18 cellular contexts compared by ENCODE assay signal in the genomic region with DNA sequence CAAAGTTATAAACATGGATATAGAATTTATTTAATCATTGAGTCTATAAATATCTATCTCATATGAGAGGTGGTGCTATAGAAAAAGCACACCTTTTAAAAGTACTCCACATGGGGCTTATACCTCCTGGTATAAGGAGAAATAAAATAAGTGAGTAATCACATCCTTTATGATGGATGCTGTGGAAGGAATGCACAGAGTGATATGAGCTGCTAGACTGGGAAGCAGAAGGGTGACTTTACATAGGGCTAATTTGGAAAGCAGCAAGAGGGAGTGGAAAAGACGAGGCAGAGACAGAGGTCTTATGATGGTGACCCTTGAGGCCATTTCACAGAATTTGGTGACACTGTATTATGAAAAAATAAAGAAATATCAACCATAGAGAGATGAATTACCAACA. TPM values are rescaled to one million over a fixed set of nuclear protein-coding genes. Genes with fewer than 3 reads are reported as not detected.
DNase-seq lines count a peak whose midpoint lies in the region; ATAC-seq, FAIRE-seq and TF ChIP-seq lines count a peak whose summit lies in the region.
"Had no signal": no experiment of that assay in that cellular context is flagged by ENCODE, and none has a peak within 500 bp of the region (broad histone marks: within the 10 kb centered on the region; RNA-seq: fewer than 3 reads in every experiment).

No MANE protein-coding gene starts in this region.

- no peak overlapping the region for H3K4me3 ChIP-seq in A549
- no peak overlapping the region for H3K4me3 ChIP-seq in fibroblast of the aortic adventitia (ENCODE audit: low read depth, low read length)
- no peak overlapping the region for H3K4me3 ChIP-seq in mesendoderm (ENCODE audit: low read length)
- H3K4me3 ChIP-seq in tibial artery, result no peak overlapping the region
- H3K4me3 ChIP-seq: BLaER1 had no signal

- no peak for TF ChIP-seq CTCF in A549 (IDR thresholded peaks at IDR 0.05)
- no peak for TF ChIP-seq CTCF in fibroblast of the aortic adventitia (IDR thresholded peaks at IDR 0.05; ENCODE audit: insufficient read depth, low read length)
- TF ChIP-seq CTCF in tibial artery (IDR thresholded peaks at IDR 0.05), result no peak

- no peak for TF ChIP-seq RAD21 in A549 (conservative IDR thresholded peaks at IDR 0.05 in 1 of 2, IDR thresholded peaks at IDR 0.05 in 1 of 2)

- no peak overlapping the region for H3K23ac ChIP-seq in mesendoderm (ENCODE audit: low read length)

- intact Hi-C loops in tibial artery (cut with DNase I; ENCODE audit: low total_unique reads), result no loop called here

- H3K4me1 ChIP-seq in A549 (peaks cover 30% of the 10 kb centered on the region), mesendoderm (ENCODE audit: control insufficient read depth, low read depth, low read length) (no peaks in the 10 kb centered on the region), tibial artery (peaks cover 0 to 24% (median 0%) of the 10 kb centered on the region in 4 donors)

- no peak overlapping the region for H4K5ac ChIP-seq in mesendoderm (ENCODE audit: low read length)

- 0 out of 6 replicates have a peak, but pooled peaks of 1 of the 2 experiments have one; percentile 14 for ATAC-seq in A549
- ATAC-seq: CD8-positive, alpha-beta T cell; Right ventricle myocardium inferior had no signal

- H3K27me3 ChIP-seq in mesendoderm (ENCODE audit: insufficient read depth, low read length, poor library complexity), result no peaks in the 10 kb centered on the region
- H3K27me3 ChIP-seq in tibial artery, result no peaks in the 10 kb centered on the region
- H3K27me3 ChIP-seq: BLaER1 had no signal

- FAIRE-seq in A549 (lab: Jason Lieb, UNC), result no peak
- peak; percentile 17 for FAIRE-seq in GM12892 (lab: Jason Lieb, UNC)
- no peak for FAIRE-seq in RCC 7860 (lab: Jason Lieb, UNC)
- FAIRE-seq: H1 had no signal

- no peaks in the 10 kb centered on the region for H3K36me3 ChIP-seq in mesendoderm (ENCODE audit: control insufficient read depth, insufficient read depth, low read length)
- no peaks in the 10 kb centered on the region for H3K36me3 ChIP-seq in tibial artery
- H3K36me3 ChIP-seq: BLaER1 had no signal

- H2BK120ac ChIP-seq in mesendoderm (ENCODE audit: low read depth, low read length), result no peak overlapping the region

- H4K8ac ChIP-seq in mesendoderm (ENCODE audit: low read depth, low read length), result no peak overlapping the region

- H3K18ac ChIP-seq in mesendoderm (ENCODE audit: low read length), result no peak overlapping the region

- no peak overlapping the region for H2AK5ac ChIP-seq in mesendoderm (ENCODE audit: low read length)

- no peak overlapping the region for H3K9ac ChIP-seq in mesendoderm (ENCODE audit: low read length)
- H3K9ac ChIP-seq: BLaER1 had no signal

- H3K27ac ChIP-seq in A549 (peak overlapping the region in 1 of 2 experiments; percentile 50; a peak in 1 of 6 replicates), mesendoderm (ENCODE audit: low read depth, low read length) (no peak overlapping the region), tibial artery (no peak overlapping the region)
- H3K27ac ChIP-seq: BLaER1 had no signal

- POLR2A ChIA-PET in A549 (lab: Yijun Ruan, JAX), result no interaction called here

- no peaks in the 10 kb centered on the region for H3K79me1 ChIP-seq in mesendoderm (ENCODE audit: low read length)

- no peak overlapping the region for H2BK15ac ChIP-seq in mesendoderm (replicated peaks; ENCODE audit: low read depth)

- no peak for TF ChIP-seq POLR2A in A549 (IDR thresholded peaks at IDR 0.05; ENCODE audit: low read length)
- TF ChIP-seq POLR2A in GM12892 (IDR thresholded peaks at IDR 0.05; ENCODE audit: low read depth, low read length), result no peak

- H3K4me2 ChIP-seq in A549 (peak overlapping the region; percentile 57), mesendoderm (ENCODE audit: low read length) (no peak overlapping the region)
- H3K4me2 ChIP-seq: BLaER1 had no signal

- TF ChIP-seq EP300 in A549 (IDR thresholded peaks at IDR 0.05), result no peak

- no peak overlapping the region for H2BK5ac ChIP-seq in mesendoderm (ENCODE audit: low read length)

- WGBS in A549 (ENCODE audit: missing lambda C conversion rate), result 81% methylated on average over 1 of the region's 1 CpG
- no CpG with 5 or more reads among the region's 1 CpG for WGBS in mesendoderm (ENCODE audit: extremely low coverage, insufficient coverage, low lambda C conversion rate)

- no peak overlapping the region for H3K4ac ChIP-seq in mesendoderm (ENCODE audit: low read depth, low read length)

- no peaks in the 10 kb centered on the region for H3K9me3 ChIP-seq in A549
- no peaks in the 10 kb centered on the region for H3K9me3 ChIP-seq in tibial artery

- no peaks in the 10 kb centered on the region for H3K79me2 ChIP-seq in mesendoderm (ENCODE audit: control insufficient read depth, insufficient read depth, low read length)

- CTCF ChIA-PET in A549 (lab: Yijun Ruan, JAX), result interaction anchor here (0.6 to 1.3 kb wide), 2 partner anchors 12 to 36 kb away, joined by 3 to 4 read pairs; no protein-coding TSS in a partner anchor

- no peak overlapping the region for H3K56ac ChIP-seq in mesendoderm (ENCODE audit: low read length)

- DNase-seq in A549 (ENCODE audit: low read depth in 1 of 2, low spot score in 1 of 2) (no peak), GM12892 (ENCODE audit: insufficient read length) (no peak), RCC 7860 (ENCODE audit: low spot score) (peak; percentile 14), fibroblast of the aortic adventitia (ENCODE audit: low read depth) (peak; percentile 36), mesendoderm (no peak), tibial artery (no peak), dermis blood vessel endothelial cell (no peak)
- no peak for DNase-seq in stimulated activated CD4-positive, alpha-beta T cell treated with anti-CD3 and anti-CD28 coated beads, Interleukin-15, amount 100 ng/mL, for 24 hours
- DNase-seq: 8988T; CD8-positive, alpha-beta T cell; DND-41; NCI-H1417 treated with DMSO at 0.1 percent for 48 hours; NCI-H2029; NCI-H2171; NCI-H748 treated with DMSO at 0.1 percent for 48 hours had no signal

TF ChIP-seq in A549, 52 proteins besides CTCF, POLR2A, EP300 and RAD21 (continues in another document):
- TF ChIP-seq HES2 (IDR thresholded peaks at IDR 0.05) (no peak), ZC3H11A (IDR thresholded peaks at IDR 0.05) (no peak), MAZ (IDR thresholded peaks at IDR 0.05; ENCODE audit: borderline replicate concordance, low read depth, low read length) (no peak), PHF8 (IDR thresholded peaks at IDR 0.05; ENCODE audit: borderline replicate concordance, low read depth) (no peak), FOSB (CRISPR knock-in tag; IDR thresholded peaks at IDR 0.05) (no peak), SMC3 (IDR thresholded peaks at IDR 0.05) (no peak), NFE2L2 (conservative IDR thresholded peaks at IDR 0.05; ENCODE audit: low read length) (no peak), HOXA7 (CRISPR knock-in tag; IDR thresholded peaks at IDR 0.05) (no peak)
- TF ChIP-seq, protein P1, sequence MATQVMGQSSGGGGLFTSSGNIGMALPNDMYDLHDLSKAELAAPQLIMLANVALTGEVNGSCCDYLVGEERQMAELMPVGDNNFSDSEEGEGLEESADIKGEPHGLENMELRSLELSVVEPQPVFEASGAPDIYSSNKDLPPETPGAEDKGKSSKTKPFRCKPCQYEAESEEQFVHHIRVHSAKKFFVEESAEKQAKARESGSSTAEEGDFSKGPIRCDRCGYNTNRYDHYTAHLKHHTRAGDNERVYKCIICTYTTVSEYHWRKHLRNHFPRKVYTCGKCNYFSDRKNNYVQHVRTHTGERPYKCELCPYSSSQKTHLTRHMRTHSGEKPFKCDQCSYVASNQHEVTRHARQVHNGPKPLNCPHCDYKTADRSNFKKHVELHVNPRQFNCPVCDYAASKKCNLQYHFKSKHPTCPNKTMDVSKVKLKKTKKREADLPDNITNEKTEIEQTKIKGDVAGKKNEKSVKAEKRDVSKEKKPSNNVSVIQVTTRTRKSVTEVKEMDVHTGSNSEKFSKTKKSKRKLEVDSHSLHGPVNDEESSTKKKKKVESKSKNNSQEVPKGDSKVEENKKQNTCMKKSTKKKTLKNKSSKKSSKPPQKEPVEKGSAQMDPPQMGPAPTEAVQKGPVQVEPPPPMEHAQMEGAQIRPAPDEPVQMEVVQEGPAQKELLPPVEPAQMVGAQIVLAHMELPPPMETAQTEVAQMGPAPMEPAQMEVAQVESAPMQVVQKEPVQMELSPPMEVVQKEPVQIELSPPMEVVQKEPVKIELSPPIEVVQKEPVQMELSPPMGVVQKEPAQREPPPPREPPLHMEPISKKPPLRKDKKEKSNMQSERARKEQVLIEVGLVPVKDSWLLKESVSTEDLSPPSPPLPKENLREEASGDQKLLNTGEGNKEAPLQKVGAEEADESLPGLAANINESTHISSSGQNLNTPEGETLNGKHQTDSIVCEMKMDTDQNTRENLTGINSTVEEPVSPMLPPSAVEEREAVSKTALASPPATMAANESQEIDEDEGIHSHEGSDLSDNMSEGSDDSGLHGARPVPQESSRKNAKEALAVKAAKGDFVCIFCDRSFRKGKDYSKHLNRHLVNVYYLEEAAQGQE (IDR thresholded peaks at IDR 0.05), result no peak
- TF ChIP-seq, protein P2, sequence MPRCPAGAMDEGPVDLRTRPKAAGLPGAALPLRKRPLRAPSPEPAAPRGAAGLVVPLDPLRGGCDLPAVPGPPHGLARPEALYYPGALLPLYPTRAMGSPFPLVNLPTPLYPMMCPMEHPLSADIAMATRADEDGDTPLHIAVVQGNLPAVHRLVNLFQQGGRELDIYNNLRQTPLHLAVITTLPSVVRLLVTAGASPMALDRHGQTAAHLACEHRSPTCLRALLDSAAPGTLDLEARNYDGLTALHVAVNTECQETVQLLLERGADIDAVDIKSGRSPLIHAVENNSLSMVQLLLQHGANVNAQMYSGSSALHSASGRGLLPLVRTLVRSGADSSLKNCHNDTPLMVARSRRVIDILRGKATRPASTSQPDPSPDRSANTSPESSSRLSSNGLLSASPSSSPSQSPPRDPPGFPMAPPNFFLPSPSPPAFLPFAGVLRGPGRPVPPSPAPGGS (IDR thresholded peaks at IDR 0.05), result no peak

RNA-seq across cellular contexts. Expression of gene AHR, which starts 59.4 kb away (rescaled TPM):
- polyA plus RNA-seq in A549 (2011; rRNA removed), result 14.3 and 50.1 TPM in 2 replicates
- 1.9 and 2.4 TPM in 2 replicates for polyA plus RNA-seq in A549 (2012; cell fraction: cytosol; rRNA removed)
- 4.5 and 7.6 TPM in 2 replicates for polyA plus RNA-seq in A549 (2012; cell fraction: nucleus; rRNA removed)
- 7.8 to 11.4 TPM (median 9.1 TPM) in 3 replicates for polyA plus RNA-seq in A549 (2017; fragmentation: RNase III; extraction: RNeasy Plus Mini Kit Qiagen cat#74134 plus additional on column Dnase treatment)
- 14.6 and 15.9 TPM in 2 replicates for polyA minus RNA-seq in A549 (2011; rRNA and poly(A)+ RNA removed)
- polyA plus RNA-seq in GM12892 (2012; ENCODE audit: missing spikeins), result 33.9 TPM
- total RNA-seq in fibroblast of the aortic adventitia (ENCODE audit: low replicate concordance), result 326 and 493 TPM in 2 replicates
- polyA plus RNA-seq in mesendoderm (2013, experiment 1 of 2), result 2.1 TPM
- 2.8 TPM for polyA plus RNA-seq in mesendoderm (2013, experiment 2 of 2)
- 142 and 189 TPM in 2 replicates for total RNA-seq in dermis blood vessel endothelial cell

Comparison
In these comparisons a context has a peak if more than half of its experiments do, and no peak if none do; other contexts are left out.
1. DNase-seq: peak in RCC 7860 (single experiment) and fibroblast of the aortic adventitia (single experiment); none in A549 (0 of 2), GM12892 (single experiment), mesendoderm (single experiment), stimulated activated CD4-positive, alpha-beta T cell treated with anti-CD3 and anti-CD28 coated beads, Interleukin-15, amount 100 ng/mL, for 24 hours (single experiment), tibial artery (0 of 2) and dermis blood vessel endothelial cell (single experiment).